9 cellular contexts compared by ENCODE assay signal in genomic region chr4:145482209-145483021, GRCh38. TPM values are rescaled to one million over a fixed set of nuclear protein-coding genes. Genes with fewer than 3 reads are reported as not detected.
DNase-seq lines count a peak whose midpoint lies in the region; ATAC-seq and TF ChIP-seq lines count a peak whose summit lies in the region.
"Had no signal": no experiment of that assay in that cellular context is flagged by ENCODE, and none has a peak within 500 bp of the region (broad histone marks: within the 10 kb centered on the region; RNA-seq: fewer than 3 reads in every experiment).

No MANE protein-coding gene starts in this region.

- H3K9me3 Mint-ChIP-seq in Caco-2 (ENCODE audit: unreplicated experiment): no peaks in the 10 kb centered on the region

- no peaks in the 10 kb centered on the region for H3K27me3 ChIP-seq in Caco-2 (replicated peaks; ENCODE audit: control insufficient read depth, insufficient read depth, low read length)
- no peaks in the 10 kb centered on the region for H3K27me3 ChIP-seq in adipocyte (replicated peaks; ENCODE audit: control insufficient read depth, insufficient read depth, low read length)
- H3K27me3 ChIP-seq in left ventricle myocardium inferior (ENCODE audit: low read depth): no peaks in the 10 kb centered on the region
- H3K27me3 ChIP-seq in uterus: no peaks in the 10 kb centered on the region

- no peaks in the 10 kb centered on the region for H3K36me3 Mint-ChIP-seq in Caco-2 (ENCODE audit: insufficient read depth, unreplicated experiment)

- H3K4me1 ChIP-seq in Caco-2 (no peaks in the 10 kb centered on the region), adipocyte (ENCODE audit: control insufficient read depth, insufficient read depth, low read length) (peaks cover 14% of the 10 kb centered on the region), left ventricle myocardium inferior (peaks cover 58% of the 10 kb centered on the region), uterus (peaks cover 0 to 11% of the 10 kb centered on the region in 2 donors)

- H3K36me3 ChIP-seq in Caco-2 (ENCODE audit: control insufficient read depth, insufficient read depth, low read length) (no peaks in the 10 kb centered on the region), adipocyte (ENCODE audit: control insufficient read depth, insufficient read depth, low read length, severe bottlenecking) (no peaks in the 10 kb centered on the region), left ventricle myocardium inferior (no peaks in the 10 kb centered on the region), uterus (no peaks in the 10 kb centered on the region)

- intact Hi-C loops in Caco-2 (cut with micrococcal nuclease; ENCODE audit: unreplicated experiment) (loop anchor here (2.0 to 10.0 kb wide), 2 partner anchors 132 to 248 kb away; partner anchors contain the start of gene MMAA), left ventricle myocardium inferior (cut with micrococcal nuclease) (loop anchor here (10.0 kb wide), 1 partner anchor 62 kb away; no protein-coding TSS in a partner anchor), posterior cingulate gyrus (cut with DNase I) (loop anchor here (5.0 kb wide), 3 partner anchors 40 to 300 kb away; partner anchors contain the start of gene OTUD4), uterus (cut with DNase I; ENCODE audit: low total_unique reads) (no loop called here)

- no peak overlapping the region for H3K27ac Mint-ChIP-seq in Caco-2 (ENCODE audit: unreplicated experiment)
- H3K27ac Mint-ChIP-seq: activated naive CD8-positive, alpha-beta T cell had no signal

- no peak overlapping the region for H3K4me3 Mint-ChIP-seq in Caco-2 (ENCODE audit: unreplicated experiment)

- POLR2A ChIA-PET in Caco-2 (lab: Charles Lee): interaction anchor here (0.6 kb wide), 2 partner anchors 454 to 1502 kb away, joined by 4 read pairs; no protein-coding TSS in a partner anchor

- TF ChIP-seq CTCF in Caco-2 (IDR thresholded peaks at IDR 0.05; ENCODE audit: insufficient read depth in 1 of 2, low read depth in 1 of 2, low read length in 1 of 2, severe bottlenecking in 1 of 2, unreplicated experiment in 1 of 2): peak in 1 of 2 experiments; percentile 17
- no peak for TF ChIP-seq CTCF in left ventricle myocardium inferior (IDR thresholded peaks at IDR 0.05; ENCODE audit: borderline replicate concordance)
- TF ChIP-seq CTCF in uterus (IDR thresholded peaks at IDR 0.05): no peak

- peak overlapping the region; percentile 89 for H3K9ac ChIP-seq in adipocyte (ENCODE audit: low read length)

- peak overlapping the region; percentile 58 for H3K4me3 ChIP-seq in Caco-2 (ENCODE audit: low read depth, low read length)
- H3K4me3 ChIP-seq in adipocyte (ENCODE audit: low read length): peak overlapping the region; percentile 95
- H3K4me3 ChIP-seq in left ventricle myocardium inferior: peak overlapping the region; percentile 75
- H3K4me3 ChIP-seq in uterus: peak overlapping the region; percentile 73 to 89

- ATAC-seq in GM19463 (IDR thresholded peaks at IDR 0.05; ENCODE audit: unreplicated experiment): peak; percentile 38

- CTCF ChIA-PET in Caco-2 (lab: Charles Lee): no interaction called here

- H3K27ac ChIP-seq in left ventricle myocardium inferior (replicated peaks) (peak overlapping the region; percentile 95), uterus (peak overlapping the region; percentile 98 to 99)

- H3K9me3 ChIP-seq in Caco-2: no peaks in the 10 kb centered on the region
- no peaks in the 10 kb centered on the region for H3K9me3 ChIP-seq in adipocyte (ENCODE audit: control insufficient read depth, low read length)
- no peaks in the 10 kb centered on the region for H3K9me3 ChIP-seq in left ventricle myocardium inferior (replicated peaks)
- no peaks in the 10 kb centered on the region for H3K9me3 ChIP-seq in uterus

- peaks cover 8% of the 10 kb centered on the region for H3K4me1 Mint-ChIP-seq in Caco-2 (ENCODE audit: low read depth, unreplicated experiment)

- TF ChIP-seq POLR2A in uterus (IDR thresholded peaks at IDR 0.05): no peak

- H3K27me3 Mint-ChIP-seq in Caco-2 (ENCODE audit: insufficient read depth, unreplicated experiment): peaks cover 5% of the 10 kb centered on the region

- no TSS peak for BruUV-seq in Caco-2 (replicated peaks; lab: Mats Ljungman, UMichigan)

- DNase-seq in Caco-2 (peak in 1 of 2 experiments; percentile 54), HT-29 (ENCODE audit: low spot score) (peak; percentile 69), RKO (ENCODE audit: low spot score) (peak; percentile 74), adipocyte (ENCODE audit: low read depth) (peak; percentile 90), left ventricle myocardium inferior (peak; percentile 42), posterior cingulate gyrus (peak; percentile 19 to 88 (median 34)), uterus (peak; percentile 52 to 53)

RNA-seq across cellular contexts. Expression of gene SMAD1, which starts 0.8 kb away (rescaled TPM):
- total RNA-seq in Caco-2 (2022) (4.9 and 5.3 TPM in 2 replicates), left ventricle myocardium inferior (10.1 TPM), uterus (10 to 100 TPM; 29.1 to 81.4 (median 54.3) TPM)
- 6.9 and 7.7 TPM in 2 replicates for total RNA-seq in HT-29 (2014; rRNA removed; shearing (Covaris generic))
